9 cellular contexts compared by ENCODE assay signal in the genomic region with DNA sequence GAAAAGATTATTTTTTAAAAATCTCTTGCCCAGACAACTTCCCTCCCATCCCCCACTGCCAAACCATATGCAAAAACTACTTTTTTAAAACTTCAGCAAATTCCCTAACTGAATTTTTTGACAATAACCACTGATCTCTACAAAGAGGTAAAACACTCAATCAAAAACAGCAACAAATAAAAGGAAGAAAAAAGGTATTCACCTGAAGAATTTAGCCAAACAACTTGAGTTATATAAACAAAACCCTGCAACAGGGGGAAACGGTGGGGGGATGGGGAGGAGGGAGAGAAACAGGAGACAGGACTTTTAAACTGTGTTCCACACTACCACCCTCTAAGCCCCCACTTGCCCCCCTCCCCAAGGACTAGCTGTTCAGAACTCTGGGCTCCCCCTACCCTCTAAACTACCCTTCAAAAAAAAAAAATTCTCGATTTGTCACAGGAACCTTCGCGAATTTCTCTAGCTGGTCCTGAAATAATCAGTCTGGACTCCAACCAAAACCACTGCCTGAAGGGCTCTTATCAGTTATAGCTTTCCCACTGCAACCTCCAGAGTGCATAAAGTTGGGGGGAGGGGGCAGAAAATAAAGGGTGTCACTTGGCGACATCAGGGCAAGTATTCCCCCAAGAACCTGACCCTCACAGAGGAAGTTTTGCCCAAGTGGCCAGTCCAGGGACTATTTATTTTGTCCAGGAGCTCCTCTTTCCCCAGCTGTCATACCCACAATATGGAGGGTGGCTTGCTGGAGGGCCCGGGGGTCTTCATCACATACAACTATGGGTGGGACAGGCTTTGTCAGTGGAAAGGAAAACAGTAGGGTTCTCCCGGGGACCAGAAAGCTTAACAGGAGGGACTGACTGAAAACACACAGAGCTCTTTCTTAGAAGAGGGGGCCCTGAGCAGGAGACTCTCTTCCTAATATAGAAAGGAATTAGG. TPM values are rescaled to one million over a fixed set of nuclear protein-coding genes. Genes with fewer than 3 reads are reported as not detected.
A peak's percentile ranks its signal among the peaks of the same experiment; 100 is the strongest.
DNase-seq lines count a peak whose midpoint lies in the region; ATAC-seq lines count a peak whose summit lies in the region.
"Had no signal": no experiment of that assay in that cellular context is flagged by ENCODE, and none has a peak within 500 bp of the region (broad histone marks: within the 10 kb centered on the region; RNA-seq: fewer than 3 reads in every experiment).

No MANE protein-coding gene starts in this region.

- no peaks in the 10 kb centered on the region for H3K27me3 Mint-ChIP-seq in activated naive CD8-positive, alpha-beta T cell treated with anti-CD3 and anti-CD28 coated beads, Interleukin-2, amount 10 ng/mL, durations not matched to agents 7 days and 5 days
- no peaks in the 10 kb centered on the region for H3K27me3 Mint-ChIP-seq in stimulated activated naive B cell treated with anti-CD40 and anti-IgM and Interleukin-4, amounts not matched to agents 10 μg/mL and 1 μg/mL and 100 μg/mL, for 72 hours
- H3K27me3 Mint-ChIP-seq: IgD-negative memory B cell had no signal

- H3K4me3 ChIP-seq in BLaER1 (peak overlapping the region; percentile 88), iPS-15b (ENCODE audit: low read depth, low read length) (peak overlapping the region; percentile 72)

- peak overlapping the region; percentile 87 for H3K27ac ChIP-seq in BLaER1

- H3K9ac ChIP-seq in BLaER1 (peak overlapping the region; percentile 95), iPS-15b (ENCODE audit: low read depth, low read length) (peak overlapping the region; percentile 94)

- peaks cover 6% of the 10 kb centered on the region for H3K4me1 Mint-ChIP-seq in activated naive CD8-positive, alpha-beta T cell treated with anti-CD3 and anti-CD28 coated beads, Interleukin-2, amount 10 ng/mL, durations not matched to agents 7 days and 5 days
- H3K4me1 Mint-ChIP-seq in stimulated activated naive B cell treated with anti-CD40 and anti-IgM and Interleukin-4, amounts not matched to agents 10 μg/mL and 1 μg/mL and 100 μg/mL, for 72 hours, result peaks cover 18 to 20% of the 10 kb centered on the region in 2 donors

- H3K27me3 ChIP-seq in BLaER1 (no peaks in the 10 kb centered on the region), iPS-15b (ENCODE audit: control insufficient read depth, insufficient read depth, low read length) (no peaks in the 10 kb centered on the region)

- peaks cover 3% of the 10 kb centered on the region for H3K36me3 Mint-ChIP-seq in activated naive CD8-positive, alpha-beta T cell treated with anti-CD3 and anti-CD28 coated beads, Interleukin-2, amount 10 ng/mL, durations not matched to agents 7 days and 5 days
- peaks cover 4 to 5% of the 10 kb centered on the region in 2 donors for H3K36me3 Mint-ChIP-seq in stimulated activated naive B cell treated with anti-CD40 and anti-IgM and Interleukin-4, amounts not matched to agents 10 μg/mL and 1 μg/mL and 100 μg/mL, for 72 hours

- H3K9me3 ChIP-seq in BLaER1 (no peaks in the 10 kb centered on the region), iPS-15b (ENCODE audit: control insufficient read depth, insufficient read depth, low read length) (no peaks in the 10 kb centered on the region)

- peak overlapping the region; percentile 89 for H3K4me2 ChIP-seq in BLaER1

- peak; percentile 36 for DNase-seq in HK-2 (ENCODE audit: unreplicated experiment)
- peak; percentile 34 for DNase-seq in activated naive CD8-positive, alpha-beta T cell treated with anti-CD3 and anti-CD28 coated beads, Interleukin-2, amount 10 ng/mL, durations not matched to agents 7 days and 5 days
- DNase-seq in stimulated activated naive B cell treated with anti-CD40 and anti-IgM and Interleukin-4, amounts not matched to agents 10 μg/mL and 1 μg/mL and 100 μg/mL, for 72 hours, result no peak
- DNase-seq in middle frontal gyrus (ENCODE audit: extremely low spot score, low spot score), result no peak

- H3K27ac Mint-ChIP-seq in activated naive CD8-positive, alpha-beta T cell treated with anti-CD3 and anti-CD28 coated beads, Interleukin-2, amount 10 ng/mL, durations not matched to agents 7 days and 5 days, result no peak overlapping the region
- peak overlapping the region; percentile 96 for H3K27ac Mint-ChIP-seq in stimulated activated naive B cell treated with anti-CD40 and anti-IgM and Interleukin-4, amounts not matched to agents 10 μg/mL and 1 μg/mL and 100 μg/mL, for 72 hours
- H3K27ac Mint-ChIP-seq: IgD-negative memory B cell had no signal

- no peak for ATAC-seq in activated naive CD8-positive, alpha-beta T cell treated with anti-CD3 and anti-CD28 coated beads, Interleukin-2, amount 10 ng/mL, durations not matched to agents 7 days and 5 days (ENCODE audit: low read depth)
- ATAC-seq in stimulated activated naive B cell treated with anti-CD40 and anti-IgM and Interleukin-4, amounts not matched to agents 10 μg/mL and 1 μg/mL and 100 μg/mL, for 72 hours (replicated peaks), result no peak
- ATAC-seq in HG02884 (IDR thresholded peaks at IDR 0.05; ENCODE audit: unreplicated experiment), result no peak
- ATAC-seq in activated CD4-positive, CD25-positive, alpha-beta regulatory T cell treated with anti-CD3 and anti-CD28 coated beads, Interleukin-2, amount 50 U/mL, for 24 hours, result no peak

- POLR2A ChIA-PET in activated naive CD8-positive, alpha-beta T cell treated with anti-CD3 and anti-CD28 coated beads, Interleukin-2, amount 10 ng/mL, durations not matched to agents 7 days and 5 days (lab: Charles Lee), result interaction anchor here (0.6 to 2.1 kb wide), 4 partner anchors 110 to 241 kb away, joined by 3 to 6 read pairs (median 5); no protein-coding TSS in a partner anchor

- H3K4me1 ChIP-seq in BLaER1 (peaks cover 46% of the 10 kb centered on the region), iPS-15b (ENCODE audit: control insufficient read depth, insufficient read depth, low read length) (peaks cover 18% of the 10 kb centered on the region)

- no peak overlapping the region for H3K4me3 Mint-ChIP-seq in activated naive CD8-positive, alpha-beta T cell treated with anti-CD3 and anti-CD28 coated beads, Interleukin-2, amount 10 ng/mL, durations not matched to agents 7 days and 5 days
- H3K4me3 Mint-ChIP-seq in stimulated activated naive B cell treated with anti-CD40 and anti-IgM and Interleukin-4, amounts not matched to agents 10 μg/mL and 1 μg/mL and 100 μg/mL, for 72 hours, result no peak overlapping the region
- H3K4me3 Mint-ChIP-seq: IgD-negative memory B cell had no signal

- peaks cover 41% of the 10 kb centered on the region for H4K20me1 ChIP-seq in BLaER1

- peaks cover 7% of the 10 kb centered on the region for H3K36me3 ChIP-seq in BLaER1
- no peaks in the 10 kb centered on the region for H3K36me3 ChIP-seq in iPS-15b (ENCODE audit: control insufficient read depth, insufficient read depth, low read length)

- no peaks in the 10 kb centered on the region for H3K9me3 Mint-ChIP-seq in activated naive CD8-positive, alpha-beta T cell treated with anti-CD3 and anti-CD28 coated beads, Interleukin-2, amount 10 ng/mL, durations not matched to agents 7 days and 5 days
- H3K9me3 Mint-ChIP-seq in stimulated activated naive B cell treated with anti-CD40 and anti-IgM and Interleukin-4, amounts not matched to agents 10 μg/mL and 1 μg/mL and 100 μg/mL, for 72 hours, result no peaks in the 10 kb centered on the region

RNA-seq across cellular contexts. Expression of a gene that starts 1.4 kb away (rescaled TPM):
- total RNA-seq in activated naive CD8-positive, alpha-beta T cell treated with anti-CD3 and anti-CD28 coated beads, Interleukin-2, amount 10 ng/mL, durations not matched to agents 7 days and 5 days, result 10 to 100 TPM; 35.6 to 42.1 TPM

Comparison
In these comparisons a context has a peak if more than half of its experiments do, and no peak if none do; other contexts are left out.
1. DNase-seq: peak in HK-2 (single experiment) and activated naive CD8-positive, alpha-beta T cell treated with anti-CD3 and anti-CD28 coated beads, Interleukin-2, amount 10 ng/mL, durations not matched to agents 7 days and 5 days (single experiment); none in stimulated activated naive B cell treated with anti-CD40 and anti-IgM and Interleukin-4, amounts not matched to agents 10 μg/mL and 1 μg/mL and 100 μg/mL, for 72 hours (single experiment) and middle frontal gyrus (single experiment).